ENCODE assay signal across 1 cellular context in genomic region chr2:38527338-38528007, GRCh38.
TF ChIP-seq lines count a peak whose summit lies in the region.

No MANE protein-coding gene starts in this region.

TF ChIP-seq in SK-N-SH treated with all-trans-retinoic acid at 6 μM for 48 hours, 23 proteins besides CTCF, POLR2A, EP300 and RAD21 (continued from another document):
- no peak for TF ChIP-seq CREB5 (CRISPR knock-in tag; IDR thresholded peaks at IDR 0.05; ENCODE audit: low read depth)
- no peak for TF ChIP-seq ISL1 (CRISPR knock-in tag; IDR thresholded peaks at IDR 0.05)
- TF ChIP-seq PPARA (CRISPR knock-in tag; IDR thresholded peaks at IDR 0.05; ENCODE audit: borderline replicate concordance): no peak
- TF ChIP-seq, protein P1, sequence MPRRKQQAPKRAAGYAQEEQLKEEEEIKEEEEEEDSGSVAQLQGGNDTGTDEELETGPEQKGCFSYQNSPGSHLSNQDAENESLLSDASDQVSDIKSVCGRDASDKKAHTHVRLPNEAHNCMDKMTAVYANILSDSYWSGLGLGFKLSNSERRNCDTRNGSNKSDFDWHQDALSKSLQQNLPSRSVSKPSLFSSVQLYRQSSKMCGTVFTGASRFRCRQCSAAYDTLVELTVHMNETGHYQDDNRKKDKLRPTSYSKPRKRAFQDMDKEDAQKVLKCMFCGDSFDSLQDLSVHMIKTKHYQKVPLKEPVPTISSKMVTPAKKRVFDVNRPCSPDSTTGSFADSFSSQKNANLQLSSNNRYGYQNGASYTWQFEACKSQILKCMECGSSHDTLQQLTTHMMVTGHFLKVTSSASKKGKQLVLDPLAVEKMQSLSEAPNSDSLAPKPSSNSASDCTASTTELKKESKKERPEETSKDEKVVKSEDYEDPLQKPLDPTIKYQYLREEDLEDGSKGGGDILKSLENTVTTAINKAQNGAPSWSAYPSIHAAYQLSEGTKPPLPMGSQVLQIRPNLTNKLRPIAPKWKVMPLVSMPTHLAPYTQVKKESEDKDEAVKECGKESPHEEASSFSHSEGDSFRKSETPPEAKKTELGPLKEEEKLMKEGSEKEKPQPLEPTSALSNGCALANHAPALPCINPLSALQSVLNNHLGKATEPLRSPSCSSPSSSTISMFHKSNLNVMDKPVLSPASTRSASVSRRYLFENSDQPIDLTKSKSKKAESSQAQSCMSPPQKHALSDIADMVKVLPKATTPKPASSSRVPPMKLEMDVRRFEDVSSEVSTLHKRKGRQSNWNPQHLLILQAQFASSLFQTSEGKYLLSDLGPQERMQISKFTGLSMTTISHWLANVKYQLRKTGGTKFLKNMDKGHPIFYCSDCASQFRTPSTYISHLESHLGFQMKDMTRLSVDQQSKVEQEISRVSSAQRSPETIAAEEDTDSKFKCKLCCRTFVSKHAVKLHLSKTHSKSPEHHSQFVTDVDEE (CRISPR knock-in tag; IDR thresholded peaks at IDR 0.05): no peak
- no peak for TF ChIP-seq ZFP30 (CRISPR knock-in tag; IDR thresholded peaks at IDR 0.05)
- no peak for TF ChIP-seq BACH2 (CRISPR knock-in tag; IDR thresholded peaks at IDR 0.05; ENCODE audit: borderline replicate concordance)
- TF ChIP-seq ZNF70 (CRISPR knock-in tag; IDR thresholded peaks at IDR 0.05): no peak
- no peak for TF ChIP-seq ARNTL (CRISPR knock-in tag; IDR thresholded peaks at IDR 0.05; ENCODE audit: borderline replicate concordance, low read depth)
- no peak for TF ChIP-seq PATZ1 (CRISPR knock-in tag; IDR thresholded peaks at IDR 0.05; ENCODE audit: borderline replicate concordance)
- no peak for TF ChIP-seq SNAI2 (CRISPR knock-in tag; IDR thresholded peaks at IDR 0.05)
- TF ChIP-seq RARB (CRISPR knock-in tag; IDR thresholded peaks at IDR 0.05): no peak
TF ChIP-seq in SK-N-SH treated with all-trans-retinoic acid at 6 μM for 48 hours: peak in this region for 0.
